ENCODE assay signal across 1 cellular context in the genomic region with DNA sequence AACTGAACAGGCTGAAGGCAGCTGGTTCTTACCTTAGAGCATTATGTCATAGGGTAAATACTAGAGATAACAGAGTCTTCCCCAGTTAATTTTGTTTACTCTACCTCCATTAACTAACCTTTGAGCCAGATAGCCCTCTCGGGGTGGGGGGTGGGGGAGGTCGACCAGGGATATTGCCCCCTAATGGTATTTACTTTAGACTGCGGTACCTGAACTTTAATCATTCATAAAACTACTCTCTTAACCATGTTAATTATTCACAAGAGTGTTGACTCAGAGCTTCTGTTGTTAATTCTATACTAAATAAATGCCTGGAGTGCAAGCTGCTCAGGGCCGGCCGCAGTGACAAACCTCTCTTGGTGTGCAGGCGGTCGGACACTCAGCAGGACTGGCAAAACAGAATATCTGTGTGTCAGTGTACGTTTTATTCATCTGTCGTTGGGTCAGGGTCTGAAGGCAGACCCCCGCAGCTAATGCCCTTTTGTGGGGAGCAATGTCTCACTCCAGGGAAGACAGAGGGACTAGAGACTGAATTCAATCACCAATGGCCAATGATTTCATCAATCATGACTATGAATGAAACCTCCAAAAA.
TF ChIP-seq lines count a peak whose summit lies in the region.

No MANE protein-coding gene starts in this region.

TF ChIP-seq in HepG2, 621 proteins besides CTCF, POLR2A, EP300 and RAD21 (continued from another document and continues in another):
- TF ChIP-seq ZFP36L1 (CRISPR knock-in tag; IDR thresholded peaks at IDR 0.05): no peak
- TF ChIP-seq MIER2 (CRISPR knock-in tag; IDR thresholded peaks at IDR 0.05): peak; percentile 40; the same call in 1 of the 2 replicates
- TF ChIP-seq, protein P1, sequence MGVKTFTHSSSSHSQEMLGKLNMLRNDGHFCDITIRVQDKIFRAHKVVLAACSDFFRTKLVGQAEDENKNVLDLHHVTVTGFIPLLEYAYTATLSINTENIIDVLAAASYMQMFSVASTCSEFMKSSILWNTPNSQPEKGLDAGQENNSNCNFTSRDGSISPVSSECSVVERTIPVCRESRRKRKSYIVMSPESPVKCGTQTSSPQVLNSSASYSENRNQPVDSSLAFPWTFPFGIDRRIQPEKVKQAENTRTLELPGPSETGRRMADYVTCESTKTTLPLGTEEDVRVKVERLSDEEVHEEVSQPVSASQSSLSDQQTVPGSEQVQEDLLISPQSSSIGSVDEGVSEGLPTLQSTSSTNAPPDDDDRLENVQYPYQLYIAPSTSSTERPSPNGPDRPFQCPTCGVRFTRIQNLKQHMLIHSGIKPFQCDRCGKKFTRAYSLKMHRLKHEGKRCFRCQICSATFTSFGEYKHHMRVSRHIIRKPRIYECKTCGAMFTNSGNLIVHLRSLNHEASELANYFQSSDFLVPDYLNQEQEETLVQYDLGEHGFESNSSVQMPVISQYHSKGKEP (CRISPR knock-in tag; IDR thresholded peaks at IDR 0.05): no peak
- no peak; the same call in 1 of the 2 replicates for TF ChIP-seq ZBTB8A (CRISPR knock-in tag; IDR thresholded peaks at IDR 0.05; ENCODE audit: borderline replicate concordance, low read depth)
- no peak for TF ChIP-seq RBM39 (IDR thresholded peaks at IDR 0.05; ENCODE audit: low read depth, low read length, poor library complexity, severe bottlenecking)
- TF ChIP-seq ZNF180 (CRISPR knock-in tag; IDR thresholded peaks at IDR 0.05; ENCODE audit: borderline replicate concordance, low read depth): no peak
- no peak for TF ChIP-seq NFATC3 (CRISPR knock-in tag; IDR thresholded peaks at IDR 0.05)
- peak; percentile 31; the same call in 1 of the 2 replicates for TF ChIP-seq CREB1 (IDR thresholded peaks at IDR 0.05)
- TF ChIP-seq CREB1 (CRISPR knock-in tag; IDR thresholded peaks at IDR 0.05): peak; percentile 69
- TF ChIP-seq, protein P2, sequence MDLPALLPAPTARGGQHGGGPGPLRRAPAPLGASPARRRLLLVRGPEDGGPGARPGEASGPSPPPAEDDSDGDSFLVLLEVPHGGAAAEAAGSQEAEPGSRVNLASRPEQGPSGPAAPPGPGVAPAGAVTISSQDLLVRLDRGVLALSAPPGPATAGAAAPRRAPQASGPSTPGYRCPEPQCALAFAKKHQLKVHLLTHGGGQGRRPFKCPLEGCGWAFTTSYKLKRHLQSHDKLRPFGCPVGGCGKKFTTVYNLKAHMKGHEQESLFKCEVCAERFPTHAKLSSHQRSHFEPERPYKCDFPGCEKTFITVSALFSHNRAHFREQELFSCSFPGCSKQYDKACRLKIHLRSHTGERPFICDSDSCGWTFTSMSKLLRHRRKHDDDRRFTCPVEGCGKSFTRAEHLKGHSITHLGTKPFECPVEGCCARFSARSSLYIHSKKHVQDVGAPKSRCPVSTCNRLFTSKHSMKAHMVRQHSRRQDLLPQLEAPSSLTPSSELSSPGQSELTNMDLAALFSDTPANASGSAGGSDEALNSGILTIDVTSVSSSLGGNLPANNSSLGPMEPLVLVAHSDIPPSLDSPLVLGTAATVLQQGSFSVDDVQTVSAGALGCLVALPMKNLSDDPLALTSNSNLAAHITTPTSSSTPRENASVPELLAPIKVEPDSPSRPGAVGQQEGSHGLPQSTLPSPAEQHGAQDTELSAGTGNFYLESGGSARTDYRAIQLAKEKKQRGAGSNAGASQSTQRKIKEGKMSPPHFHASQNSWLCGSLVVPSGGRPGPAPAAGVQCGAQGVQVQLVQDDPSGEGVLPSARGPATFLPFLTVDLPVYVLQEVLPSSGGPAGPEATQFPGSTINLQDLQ (CRISPR knock-in tag; IDR thresholded peaks at IDR 0.05): no peak
- TF ChIP-seq, protein P3, sequence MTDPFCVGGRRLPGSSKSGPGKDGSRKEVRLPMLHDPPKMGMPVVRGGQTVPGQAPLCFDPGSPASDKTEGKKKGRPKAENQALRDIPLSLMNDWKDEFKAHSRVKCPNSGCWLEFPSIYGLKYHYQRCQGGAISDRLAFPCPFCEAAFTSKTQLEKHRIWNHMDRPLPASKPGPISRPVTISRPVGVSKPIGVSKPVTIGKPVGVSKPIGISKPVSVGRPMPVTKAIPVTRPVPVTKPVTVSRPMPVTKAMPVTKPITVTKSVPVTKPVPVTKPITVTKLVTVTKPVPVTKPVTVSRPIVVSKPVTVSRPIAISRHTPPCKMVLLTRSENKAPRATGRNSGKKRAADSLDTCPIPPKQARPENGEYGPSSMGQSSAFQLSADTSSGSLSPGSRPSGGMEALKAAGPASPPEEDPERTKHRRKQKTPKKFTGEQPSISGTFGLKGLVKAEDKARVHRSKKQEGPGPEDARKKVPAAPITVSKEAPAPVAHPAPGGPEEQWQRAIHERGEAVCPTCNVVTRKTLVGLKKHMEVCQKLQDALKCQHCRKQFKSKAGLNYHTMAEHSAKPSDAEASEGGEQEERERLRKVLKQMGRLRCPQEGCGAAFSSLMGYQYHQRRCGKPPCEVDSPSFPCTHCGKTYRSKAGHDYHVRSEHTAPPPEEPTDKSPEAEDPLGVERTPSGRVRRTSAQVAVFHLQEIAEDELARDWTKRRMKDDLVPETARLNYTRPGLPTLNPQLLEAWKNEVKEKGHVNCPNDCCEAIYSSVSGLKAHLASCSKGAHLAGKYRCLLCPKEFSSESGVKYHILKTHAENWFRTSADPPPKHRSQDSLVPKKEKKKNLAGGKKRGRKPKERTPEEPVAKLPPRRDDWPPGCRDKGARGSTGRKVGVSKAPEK (CRISPR knock-in tag; IDR thresholded peaks at IDR 0.05; ENCODE audit: borderline replicate concordance): 0 out of 2 replicates have a peak, but pooled peaks have one; percentile 55
- TF ChIP-seq SCMH1 (CRISPR knock-in tag; IDR thresholded peaks at IDR 0.05; ENCODE audit: borderline replicate concordance): no peak
- peak; percentile 82 for TF ChIP-seq ATF1 (CRISPR knock-in tag; IDR thresholded peaks at IDR 0.05)
- peak; percentile 76 for TF ChIP-seq FOXO1 (CRISPR knock-in tag; IDR thresholded peaks at IDR 0.05)
- TF ChIP-seq HOXD1 (CRISPR knock-in tag; IDR thresholded peaks at IDR 0.05): peak; percentile 89; the same call in 1 of the 2 replicates
- TF ChIP-seq ZNF441 (CRISPR knock-in tag; IDR thresholded peaks at IDR 0.05; ENCODE audit: borderline replicate concordance): 0 out of 2 replicates have a peak, but pooled peaks have one; percentile 14
- TF ChIP-seq, protein P4, sequence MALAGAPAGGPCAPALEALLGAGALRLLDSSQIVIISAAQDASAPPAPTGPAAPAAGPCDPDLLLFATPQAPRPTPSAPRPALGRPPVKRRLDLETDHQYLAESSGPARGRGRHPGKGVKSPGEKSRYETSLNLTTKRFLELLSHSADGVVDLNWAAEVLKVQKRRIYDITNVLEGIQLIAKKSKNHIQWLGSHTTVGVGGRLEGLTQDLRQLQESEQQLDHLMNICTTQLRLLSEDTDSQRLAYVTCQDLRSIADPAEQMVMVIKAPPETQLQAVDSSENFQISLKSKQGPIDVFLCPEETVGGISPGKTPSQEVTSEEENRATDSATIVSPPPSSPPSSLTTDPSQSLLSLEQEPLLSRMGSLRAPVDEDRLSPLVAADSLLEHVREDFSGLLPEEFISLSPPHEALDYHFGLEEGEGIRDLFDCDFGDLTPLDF (CRISPR knock-in tag; IDR thresholded peaks at IDR 0.05): 0 out of 2 replicates have a peak, but pooled peaks have one; percentile 37
- peak; percentile 86 for TF ChIP-seq GATAD2A (CRISPR knock-in tag; IDR thresholded peaks at IDR 0.05)
- TF ChIP-seq SRSF9 (IDR thresholded peaks at IDR 0.05; ENCODE audit: borderline replicate concordance, insufficient read depth, low read depth, low read length, poor library complexity, severe bottlenecking): no peak
- TF ChIP-seq ZBTB7A (CRISPR knock-in tag; IDR thresholded peaks at IDR 0.05): peak; percentile 75; the same call in 1 of the 2 replicates
- TF ChIP-seq, protein P5, sequence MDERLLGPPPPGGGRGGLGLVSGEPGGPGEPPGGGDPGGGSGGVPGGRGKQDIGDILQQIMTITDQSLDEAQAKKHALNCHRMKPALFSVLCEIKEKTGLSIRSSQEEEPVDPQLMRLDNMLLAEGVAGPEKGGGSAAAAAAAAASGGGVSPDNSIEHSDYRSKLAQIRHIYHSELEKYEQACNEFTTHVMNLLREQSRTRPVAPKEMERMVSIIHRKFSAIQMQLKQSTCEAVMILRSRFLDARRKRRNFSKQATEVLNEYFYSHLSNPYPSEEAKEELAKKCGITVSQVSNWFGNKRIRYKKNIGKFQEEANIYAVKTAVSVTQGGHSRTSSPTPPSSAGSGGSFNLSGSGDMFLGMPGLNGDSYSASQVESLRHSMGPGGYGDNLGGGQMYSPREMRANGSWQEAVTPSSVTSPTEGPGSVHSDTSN (CRISPR knock-in tag; IDR thresholded peaks at IDR 0.05): 0 out of 2 replicates have a peak, but pooled peaks have one; percentile 1
- TF ChIP-seq CHCHD3 (CRISPR knock-in tag; IDR thresholded peaks at IDR 0.05): no peak
- TF ChIP-seq CBX2 (IDR thresholded peaks at IDR 0.05; ENCODE audit: low read depth, low read length): no peak
- TF ChIP-seq CBX2 (CRISPR knock-in tag; IDR thresholded peaks at IDR 0.05; ENCODE audit: low read depth): no peak
- TF ChIP-seq, protein P6, sequence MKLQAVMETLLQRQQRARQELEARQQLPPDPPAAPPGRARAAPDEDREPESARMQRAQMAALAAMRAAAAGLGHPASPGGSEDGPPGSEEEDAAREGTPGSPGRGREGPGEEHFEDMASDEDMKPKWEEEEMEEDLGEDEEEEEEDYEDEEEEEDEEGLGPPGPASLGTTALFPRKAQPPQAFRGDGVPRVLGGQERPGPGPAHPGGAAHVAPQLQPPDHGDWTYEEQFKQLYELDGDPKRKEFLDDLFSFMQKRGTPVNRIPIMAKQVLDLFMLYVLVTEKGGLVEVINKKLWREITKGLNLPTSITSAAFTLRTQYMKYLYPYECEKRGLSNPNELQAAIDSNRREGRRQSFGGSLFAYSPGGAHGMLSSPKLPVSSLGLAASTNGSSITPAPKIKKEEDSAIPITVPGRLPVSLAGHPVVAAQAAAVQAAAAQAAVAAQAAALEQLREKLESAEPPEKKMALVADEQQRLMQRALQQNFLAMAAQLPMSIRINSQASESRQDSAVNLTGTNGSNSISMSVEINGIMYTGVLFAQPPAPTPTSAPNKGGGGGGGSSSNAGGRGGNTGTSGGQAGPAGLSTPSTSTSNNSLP (IDR thresholded peaks at IDR 0.05; ENCODE audit: low read depth, low read length): peak; percentile 98
- TF ChIP-seq, protein P7, sequence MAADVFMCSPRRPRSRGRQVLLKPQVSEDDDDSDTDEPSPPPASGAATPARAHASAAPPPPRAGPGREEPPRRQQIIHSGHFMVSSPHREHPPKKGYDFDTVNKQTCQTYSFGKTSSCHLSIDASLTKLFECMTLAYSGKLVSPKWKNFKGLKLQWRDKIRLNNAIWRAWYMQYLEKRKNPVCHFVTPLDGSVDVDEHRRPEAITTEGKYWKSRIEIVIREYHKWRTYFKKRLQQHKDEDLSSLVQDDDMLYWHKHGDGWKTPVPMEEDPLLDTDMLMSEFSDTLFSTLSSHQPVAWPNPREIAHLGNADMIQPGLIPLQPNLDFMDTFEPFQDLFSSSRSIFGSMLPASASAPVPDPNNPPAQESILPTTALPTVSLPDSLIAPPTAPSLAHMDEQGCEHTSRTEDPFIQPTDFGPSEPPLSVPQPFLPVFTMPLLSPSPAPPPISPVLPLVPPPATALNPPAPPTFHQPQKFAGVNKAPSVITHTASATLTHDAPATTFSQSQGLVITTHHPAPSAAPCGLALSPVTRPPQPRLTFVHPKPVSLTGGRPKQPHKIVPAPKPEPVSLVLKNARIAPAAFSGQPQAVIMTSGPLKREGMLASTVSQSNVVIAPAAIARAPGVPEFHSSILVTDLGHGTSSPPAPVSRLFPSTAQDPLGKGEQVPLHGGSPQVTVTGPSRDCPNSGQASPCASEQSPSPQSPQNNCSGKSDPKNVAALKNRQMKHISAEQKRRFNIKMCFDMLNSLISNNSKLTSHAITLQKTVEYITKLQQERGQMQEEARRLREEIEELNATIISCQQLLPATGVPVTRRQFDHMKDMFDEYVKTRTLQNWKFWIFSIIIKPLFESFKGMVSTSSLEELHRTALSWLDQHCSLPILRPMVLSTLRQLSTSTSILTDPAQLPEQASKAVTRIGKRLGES (CRISPR knock-in tag; IDR thresholded peaks at IDR 0.05; ENCODE audit: borderline replicate concordance): no peak
- TF ChIP-seq NFE2 (CRISPR knock-in tag; IDR thresholded peaks at IDR 0.05): no peak
- TF ChIP-seq ZFP62 (CRISPR knock-in tag; IDR thresholded peaks at IDR 0.05): no peak
- no peak for TF ChIP-seq NR1H2 (CRISPR knock-in tag; IDR thresholded peaks at IDR 0.05; ENCODE audit: borderline replicate concordance, low read depth)
- TF ChIP-seq SYNCRIP (IDR thresholded peaks at IDR 0.05; ENCODE audit: insufficient read depth, low read depth, low read length): no peak
- TF ChIP-seq ZBTB3 (CRISPR knock-in tag; IDR thresholded peaks at IDR 0.05; ENCODE audit: borderline replicate concordance, low read depth): no peak
- TF ChIP-seq SNAI1 (CRISPR knock-in tag; IDR thresholded peaks at IDR 0.05; ENCODE audit: borderline replicate concordance): no peak; the same call in 1 of the 2 replicates
- TF ChIP-seq, protein P8, sequence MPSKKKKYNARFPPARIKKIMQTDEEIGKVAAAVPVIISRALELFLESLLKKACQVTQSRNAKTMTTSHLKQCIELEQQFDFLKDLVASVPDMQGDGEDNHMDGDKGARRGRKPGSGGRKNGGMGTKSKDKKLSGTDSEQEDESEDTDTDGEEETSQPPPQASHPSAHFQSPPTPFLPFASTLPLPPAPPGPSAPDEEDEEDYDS (CRISPR knock-in tag; IDR thresholded peaks at IDR 0.05): peak; percentile 87
- TF ChIP-seq, protein P9, sequence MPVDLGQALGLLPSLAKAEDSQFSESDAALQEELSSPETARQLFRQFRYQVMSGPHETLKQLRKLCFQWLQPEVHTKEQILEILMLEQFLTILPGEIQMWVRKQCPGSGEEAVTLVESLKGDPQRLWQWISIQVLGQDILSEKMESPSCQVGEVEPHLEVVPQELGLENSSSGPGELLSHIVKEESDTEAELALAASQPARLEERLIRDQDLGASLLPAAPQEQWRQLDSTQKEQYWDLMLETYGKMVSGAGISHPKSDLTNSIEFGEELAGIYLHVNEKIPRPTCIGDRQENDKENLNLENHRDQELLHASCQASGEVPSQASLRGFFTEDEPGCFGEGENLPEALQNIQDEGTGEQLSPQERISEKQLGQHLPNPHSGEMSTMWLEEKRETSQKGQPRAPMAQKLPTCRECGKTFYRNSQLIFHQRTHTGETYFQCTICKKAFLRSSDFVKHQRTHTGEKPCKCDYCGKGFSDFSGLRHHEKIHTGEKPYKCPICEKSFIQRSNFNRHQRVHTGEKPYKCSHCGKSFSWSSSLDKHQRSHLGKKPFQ (CRISPR knock-in tag; IDR thresholded peaks at IDR 0.05; ENCODE audit: insufficient replicate concordance): no peak
- TF ChIP-seq, protein P10, sequence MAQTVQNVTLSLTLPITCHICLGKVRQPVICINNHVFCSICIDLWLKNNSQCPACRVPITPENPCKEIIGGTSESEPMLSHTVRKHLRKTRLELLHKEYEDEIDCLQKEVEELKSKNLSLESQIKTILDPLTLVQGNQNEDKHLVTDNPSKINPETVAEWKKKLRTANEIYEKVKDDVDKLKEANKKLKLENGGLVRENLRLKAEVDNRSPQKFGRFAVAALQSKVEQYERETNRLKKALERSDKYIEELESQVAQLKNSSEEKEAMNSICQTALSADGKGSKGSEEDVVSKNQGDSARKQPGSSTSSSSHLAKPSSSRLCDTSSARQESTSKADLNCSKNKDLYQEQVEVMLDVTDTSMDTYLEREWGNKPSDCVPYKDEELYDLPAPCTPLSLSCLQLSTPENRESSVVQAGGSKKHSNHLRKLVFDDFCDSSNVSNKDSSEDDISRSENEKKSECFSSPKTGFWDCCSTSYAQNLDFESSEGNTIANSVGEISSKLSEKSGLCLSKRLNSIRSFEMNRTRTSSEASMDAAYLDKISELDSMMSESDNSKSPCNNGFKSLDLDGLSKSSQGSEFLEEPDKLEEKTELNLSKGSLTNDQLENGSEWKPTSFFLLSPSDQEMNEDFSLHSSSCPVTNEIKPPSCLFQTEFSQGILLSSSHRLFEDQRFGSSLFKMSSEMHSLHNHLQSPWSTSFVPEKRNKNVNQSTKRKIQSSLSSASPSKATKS (CRISPR knock-in tag; IDR thresholded peaks at IDR 0.05): peak; percentile 83; the same call in 1 of the 2 replicates
- TF ChIP-seq NFIB (CRISPR knock-in tag; IDR thresholded peaks at IDR 0.05; ENCODE audit: borderline replicate concordance): no peak
- no peak for TF ChIP-seq MTF2 (CRISPR knock-in tag; IDR thresholded peaks at IDR 0.05; ENCODE audit: borderline replicate concordance)
- peak; percentile 78 for TF ChIP-seq ZNF614 (CRISPR knock-in tag; IDR thresholded peaks at IDR 0.05; ENCODE audit: borderline replicate concordance)
